In the genomic region with DNA sequence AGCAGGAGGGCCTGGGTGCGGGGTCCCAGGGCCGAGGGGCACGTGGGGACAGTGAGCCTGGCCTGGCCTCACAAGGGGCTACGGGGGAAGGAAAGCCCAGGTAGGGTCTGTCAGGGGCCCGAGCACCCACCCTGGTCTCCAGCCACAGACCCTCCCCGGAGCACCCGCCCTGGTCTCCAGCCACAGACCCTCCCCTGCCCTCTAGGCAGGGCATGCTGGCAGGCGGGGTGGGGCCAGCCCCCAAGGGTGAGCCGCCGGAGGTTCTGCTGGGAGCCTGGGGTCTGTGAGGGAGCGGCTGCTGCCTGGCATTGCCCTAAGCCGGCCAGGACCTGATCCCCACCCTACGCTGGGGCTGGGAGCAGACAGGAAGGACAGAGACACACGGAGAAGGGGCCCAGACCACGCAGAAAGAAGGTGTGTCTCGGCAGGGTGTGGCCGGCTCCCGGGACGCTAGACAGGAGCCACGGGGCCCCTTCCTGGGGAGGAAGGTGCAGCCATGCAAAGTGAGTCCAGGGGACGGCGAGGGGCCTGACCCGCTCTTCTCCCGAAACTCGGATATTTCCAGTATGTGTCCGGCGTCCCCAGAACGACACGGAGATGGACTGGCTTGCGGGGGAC, we compare ENCODE assay signal across 2 cellular contexts.
A peak's percentile ranks its signal among the peaks of the same experiment; 100 is the strongest.
TF ChIP-seq lines count a peak whose summit lies in the region.

No MANE protein-coding gene starts in this region.

TF ChIP-seq in HEK293, 187 proteins besides CTCF, POLR2A, EP300 and RAD21:
- no peak for TF ChIP-seq ZNF660 (tag by site-specific recombination; IDR thresholded peaks at IDR 0.05)
- no peak for TF ChIP-seq ZNF654 (tag by site-specific recombination; IDR thresholded peaks at IDR 0.05; ENCODE audit: low read depth)
- TF ChIP-seq ZNF558 (tag by site-specific recombination; IDR thresholded peaks at IDR 0.05): no peak
- no peak for TF ChIP-seq ATF2 (tag by site-specific recombination; IDR thresholded peaks at IDR 0.05; ENCODE audit: low read depth)
- TF ChIP-seq KLF1 (tag by site-specific recombination; IDR thresholded peaks at IDR 0.05): peak; percentile 68
- peak; percentile 4; the same call in 1 of the 2 replicates for TF ChIP-seq SP2 (tag by site-specific recombination; IDR thresholded peaks at IDR 0.05)
- TF ChIP-seq ZNF24 (tag by site-specific recombination; IDR thresholded peaks at IDR 0.05): no peak
- TF ChIP-seq ZIC2 (tag by site-specific recombination; IDR thresholded peaks at IDR 0.05): peak; percentile 35; the same call in 1 of the 2 replicates
- no peak for TF ChIP-seq ZNF23 (tag by site-specific recombination; IDR thresholded peaks at IDR 0.05; ENCODE audit: borderline replicate concordance)
- no peak for TF ChIP-seq ZBTB21 (tag by site-specific recombination; IDR thresholded peaks at IDR 0.05)
- TF ChIP-seq ZNF175 (tag by site-specific recombination; IDR thresholded peaks at IDR 0.05): no peak
- no peak for TF ChIP-seq MEIS1 (CRISPR knock-in tag; IDR thresholded peaks at IDR 0.05; ENCODE audit: borderline replicate concordance)
- no peak for TF ChIP-seq OSR2 (tag by site-specific recombination; IDR thresholded peaks at IDR 0.05)
- TF ChIP-seq GLIS2 (tag by site-specific recombination; IDR thresholded peaks at IDR 0.05): peak; percentile 59
- no peak for TF ChIP-seq ZNF629 (tag by site-specific recombination; IDR thresholded peaks at IDR 0.05)
- no peak for TF ChIP-seq ZFP69B (tag by site-specific recombination; IDR thresholded peaks at IDR 0.05)
- no peak for TF ChIP-seq ZNF843 (tag by site-specific recombination; IDR thresholded peaks at IDR 0.05)
- TF ChIP-seq ZNF302 (tag by site-specific recombination; IDR thresholded peaks at IDR 0.05; ENCODE audit: low read depth): no peak
- TF ChIP-seq ZNF768 (tag by site-specific recombination; IDR thresholded peaks at IDR 0.05): no peak
- TF ChIP-seq, protein P1, sequence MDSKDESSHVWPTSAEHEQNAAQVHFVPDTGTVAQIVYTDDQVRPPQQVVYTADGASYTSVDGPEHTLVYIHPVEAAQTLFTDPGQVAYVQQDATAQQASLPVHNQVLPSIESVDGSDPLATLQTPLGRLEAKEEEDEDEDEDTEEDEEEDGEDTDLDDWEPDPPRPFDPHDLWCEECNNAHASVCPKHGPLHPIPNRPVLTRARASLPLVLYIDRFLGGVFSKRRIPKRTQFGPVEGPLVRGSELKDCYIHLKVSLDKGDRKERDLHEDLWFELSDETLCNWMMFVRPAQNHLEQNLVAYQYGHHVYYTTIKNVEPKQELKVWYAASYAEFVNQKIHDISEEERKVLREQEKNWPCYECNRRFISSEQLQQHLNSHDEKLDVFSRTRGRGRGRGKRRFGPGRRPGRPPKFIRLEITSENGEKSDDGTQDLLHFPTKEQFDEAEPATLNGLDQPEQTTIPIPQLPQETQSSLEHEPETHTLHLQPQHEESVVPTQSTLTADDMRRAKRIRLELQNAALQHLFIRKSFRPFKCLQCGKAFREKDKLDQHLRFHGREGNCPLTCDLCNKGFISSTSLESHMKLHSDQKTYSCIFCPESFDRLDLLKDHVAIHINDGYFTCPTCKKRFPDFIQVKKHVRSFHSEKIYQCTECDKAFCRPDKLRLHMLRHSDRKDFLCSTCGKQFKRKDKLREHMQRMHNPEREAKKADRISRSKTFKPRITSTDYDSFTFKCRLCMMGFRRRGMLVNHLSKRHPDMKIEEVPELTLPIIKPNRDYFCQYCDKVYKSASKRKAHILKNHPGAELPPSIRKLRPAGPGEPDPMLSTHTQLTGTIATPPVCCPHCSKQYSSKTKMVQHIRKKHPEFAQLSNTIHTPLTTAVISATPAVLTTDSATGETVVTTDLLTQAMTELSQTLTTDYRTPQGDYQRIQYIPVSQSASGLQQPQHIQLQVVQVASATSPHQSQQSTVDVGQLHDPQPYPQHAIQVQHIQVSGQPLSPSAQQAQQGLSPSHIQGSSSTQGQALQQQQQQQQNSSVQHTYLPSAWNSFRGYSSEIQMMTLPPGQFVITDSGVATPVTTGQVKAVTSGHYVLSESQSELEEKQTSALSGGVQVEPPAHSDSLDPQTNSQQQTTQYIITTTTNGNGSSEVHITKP (tag by site-specific recombination; IDR thresholded peaks at IDR 0.05): peak; percentile 56; the same call in 1 of the 2 replicates
- no peak for TF ChIP-seq ZBTB8A (tag by site-specific recombination; IDR thresholded peaks at IDR 0.05)
- no peak for TF ChIP-seq HOXA7 (CRISPR knock-in tag; IDR thresholded peaks at IDR 0.05; ENCODE audit: borderline replicate concordance)
- TF ChIP-seq KLF17 (tag by site-specific recombination; IDR thresholded peaks at IDR 0.05): peak; percentile 75

TF ChIP-seq in K562, 482 proteins besides CTCF, POLR2A, EP300 and RAD21:
- TF ChIP-seq RBBP5 (IDR thresholded peaks at IDR 0.05; ENCODE audit: borderline replicate concordance, insufficient read depth, low read length, poor library complexity, severe bottlenecking) (no peak), TCF7L2 (IDR thresholded peaks at IDR 0.05; ENCODE audit: low read depth, low read length) (no peak), NCOA4 (IDR thresholded peaks at IDR 0.05; ENCODE audit: partially characterized antibody) (no peak), ZFP1 (CRISPR knock-in tag; IDR thresholded peaks at IDR 0.05) (no peak), KDM4B (IDR thresholded peaks at IDR 0.05; ENCODE audit: borderline replicate concordance in 2 of 2, low read depth in 1 of 2) (no peak), ZNF212 (CRISPR knock-in tag; IDR thresholded peaks at IDR 0.05) (no peak)
- TF ChIP-seq, protein P2, sequence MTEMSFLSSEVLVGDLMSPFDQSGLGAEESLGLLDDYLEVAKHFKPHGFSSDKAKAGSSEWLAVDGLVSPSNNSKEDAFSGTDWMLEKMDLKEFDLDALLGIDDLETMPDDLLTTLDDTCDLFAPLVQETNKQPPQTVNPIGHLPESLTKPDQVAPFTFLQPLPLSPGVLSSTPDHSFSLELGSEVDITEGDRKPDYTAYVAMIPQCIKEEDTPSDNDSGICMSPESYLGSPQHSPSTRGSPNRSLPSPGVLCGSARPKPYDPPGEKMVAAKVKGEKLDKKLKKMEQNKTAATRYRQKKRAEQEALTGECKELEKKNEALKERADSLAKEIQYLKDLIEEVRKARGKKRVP (CRISPR knock-in tag; IDR thresholded peaks at IDR 0.05): no peak
- TF ChIP-seq, protein P1 (IDR thresholded peaks at IDR 0.05; ENCODE audit: partially characterized antibody): peak; percentile 72
TF ChIP-seq in K562: peak in this region for 1.
